ENCODE assay signal across 25 cellular contexts in genomic region chr6:111450087-111450486, GRCh38.
"Had no signal": no experiment of that assay in that cellular context is flagged by ENCODE, and none has a peak within 500 bp of the region (broad histone marks: within the 10 kb centered on the region; RNA-seq: fewer than 3 reads in every experiment).

No MANE protein-coding gene starts in this region.

- H3K27me3 ChIP-seq: left lung, ovary, right atrium auricular region, stomach, testis, thyroid gland, transverse colon, upper lobe of left lung, vagina had no signal

- DNase-seq: hippocampal formation; kidney; left colon; left lung; midbrain; mucosa of descending colon; naive thymus-derived CD4-positive, alpha-beta T cell; ovary; stimulated activated CD4-positive, alpha-beta T cell treated with anti-CD3 and anti-CD28 coated beads, Interleukin-12 subunit alpha, Interleukin-12 subunit beta, amount 100 ng/mL, for 4 hours; stimulated activated CD4-positive, alpha-beta T cell treated with anti-CD3 and anti-CD28 coated beads, Interleukin-15, amount 100 ng/mL, for 24 hours; stimulated activated CD4-positive, alpha-beta T cell treated with anti-CD3 and anti-CD28 coated beads, Interleukin-2, amount 100 ng/mL, for 24 hours; stimulated activated CD4-positive, alpha-beta T cell treated with anti-CD3 and anti-CD28 coated beads, Interleukin-4, amount 100 ng/mL, for 1 hour; stimulated activated naive B cell treated with anti-CD40 and anti-IgM and Interleukin-4, amounts not matched to agents 10 μg/mL and 1 μg/mL and 100 μg/mL, for 72 hours; stimulated activated naive CD8-positive, alpha-beta T cell treated with anti-CD3 and anti-CD28 coated beads, Interleukin-15, Interleukin-2, amounts not matched to agents 100 U/mL and 50 U/mL, for 24 hours; stomach; testis; thyroid gland; transverse colon; upper lobe of left lung had no signal

- H3K9me3 ChIP-seq: left lung, mucosa of descending colon, ovary, right atrium auricular region, stomach, testis, thyroid gland, transverse colon, upper lobe of left lung, vagina had no signal

- H3K27ac ChIP-seq: left lung, ovary, right atrium auricular region, skin epidermis, stomach, thyroid gland, transverse colon, upper lobe of left lung, vagina had no signal

- H3K4me3 ChIP-seq: left lung, lung, mucosa of descending colon, ovary, right atrium auricular region, skin epidermis, stomach, testis, thyroid gland, transverse colon, upper lobe of left lung, vagina had no signal

- H3K36me3 ChIP-seq: left lung, ovary, right atrium auricular region, stomach, thyroid gland, transverse colon, upper lobe of left lung, vagina had no signal

- FAIRE-seq: kidney had no signal

- ATAC-seq: left colon; left lung; mucosa of descending colon; naive thymus-derived CD4-positive, alpha-beta T cell; natural killer cell treated with Interleukin-12 subunit alpha and Interleukin-12 subunit beta and Interleukin-15 and Interleukin-18, amount 100 ng/mL, for 72 hours; sciatic nerve; stimulated activated naive B cell treated with anti-CD40 and anti-IgM and Interleukin-4, amounts not matched to agents 10 μg/mL and 1 μg/mL and 100 μg/mL, for 72 hours; stimulated activated naive CD8-positive, alpha-beta T cell treated with anti-CD3 and anti-CD28 coated beads, Interleukin-15, Interleukin-2, amounts not matched to agents 100 U/mL and 50 U/mL, for 24 hours had no signal
